In the genomic region with DNA sequence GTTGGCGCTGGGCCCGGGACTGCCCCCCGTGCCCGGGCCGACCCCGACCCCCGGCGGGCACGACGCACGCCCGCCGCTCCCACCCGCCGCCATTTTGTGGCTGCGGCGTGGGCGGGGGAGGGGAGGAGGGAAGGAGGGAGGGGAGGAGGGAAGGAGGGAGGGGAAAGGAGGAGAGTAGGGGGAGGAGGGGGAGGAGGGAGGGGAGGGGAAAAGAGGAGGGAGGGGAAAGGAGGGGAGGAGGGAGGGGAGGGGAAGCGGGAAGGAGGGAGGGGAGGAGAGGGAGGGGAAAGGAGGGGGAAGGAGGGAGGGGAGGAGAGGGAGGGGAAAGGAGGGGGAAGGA, we compare ENCODE assay signal across 8 cellular contexts. TPM values are rescaled to one million over a fixed set of nuclear protein-coding genes. Genes with fewer than 3 reads are reported as not detected.
DNase-seq lines count a peak whose midpoint lies in the region; ATAC-seq, FAIRE-seq and TF ChIP-seq lines count a peak whose summit lies in the region.

Gene BTBD2, minus strand, starts transcription at position 104 of the 340 bp plus-strand sequence. Its CDS starts 11 bp downstream, at position 93.

- peak within 1 kb of the TSS; percentile 76 for H3K4me3 Mint-ChIP-seq in activated naive CD8-positive, alpha-beta T cell treated with anti-CD3 and anti-CD28 coated beads for 36 hours

- H3K4me3 ChIP-seq in ACC112 (ENCODE audit: low read depth, low read length) (peak within 1 kb of the TSS; percentile 80), PC-9 (peak within 1 kb of the TSS; percentile 54), ovary (peak within 1 kb of the TSS; percentile 72)

- no peak within 1 kb of the TSS for H3K27ac ChIP-seq in ACC112 (ENCODE audit: low read depth, low read length)
- H3K27ac ChIP-seq in PC-9 = no peak within 1 kb of the TSS
- H3K27ac ChIP-seq in ovary = peak within 1 kb of the TSS; percentile 60 to 79

- FAIRE-seq in urothelium cell line (lab: Jason Lieb, UNC) = no peak

- H4K20me1 ChIP-seq in PC-9 (ENCODE audit: insufficient read depth) = no peaks in the 10 kb centered on the region

- TF ChIP-seq EP300 in ovary (IDR thresholded peaks at IDR 0.05) = no peak

- BruUV-seq in PC-9 (replicated peaks; lab: Mats Ljungman, UMichigan) = no TSS peak

- H3K36me3 ChIP-seq in ACC112 (ENCODE audit: insufficient read depth, low read length) (no peaks in the 10 kb centered on the region), PC-9 (ENCODE audit: low read depth) (no peaks in the 10 kb centered on the region), ovary (no peaks in the 10 kb centered on the region)

- no peak within 1 kb of the TSS for H2AFZ ChIP-seq in ACC112 (ENCODE audit: low read length, unreplicated experiment)
- H2AFZ ChIP-seq in PC-9 = no peak within 1 kb of the TSS

- no peaks in the 10 kb centered on the region for H3F3A ChIP-seq in PC-9 (ENCODE audit: insufficient read depth, low read depth)

- ATAC-seq in GM19324 (IDR thresholded peaks at IDR 0.05; ENCODE audit: low FRiP score, unreplicated experiment) = peak; percentile 42
- no peak for ATAC-seq in GM18517 (IDR thresholded peaks at IDR 0.05; ENCODE audit: unreplicated experiment)

- no peak for TF ChIP-seq CTCF in PC-9 (conservative IDR thresholded peaks at IDR 0.05)
- TF ChIP-seq CTCF in ovary (IDR thresholded peaks at IDR 0.05) = no peak

- H3K9me2 ChIP-seq in PC-9 (ENCODE audit: insufficient read depth) = no peaks in the 10 kb centered on the region

- H3K4me2 ChIP-seq in PC-9 = peak within 1 kb of the TSS; percentile 71

- H3K27ac Mint-ChIP-seq in activated naive CD8-positive, alpha-beta T cell treated with anti-CD3 and anti-CD28 coated beads for 36 hours = peak within 1 kb of the TSS; percentile 42

- H3K27me3 Mint-ChIP-seq in activated naive CD8-positive, alpha-beta T cell treated with anti-CD3 and anti-CD28 coated beads for 36 hours = no peaks in the 10 kb centered on the region

- peaks cover 3% of the 10 kb centered on the region for H3K4me1 ChIP-seq in ACC112 (ENCODE audit: control insufficient read depth, insufficient read depth, low read length, unreplicated experiment)
- no peaks in the 10 kb centered on the region; the same call in 1 of the 2 replicates for H3K4me1 ChIP-seq in PC-9 (replicated peaks; ENCODE audit: insufficient read depth)
- H3K4me1 ChIP-seq in ovary (ENCODE audit: insufficient read depth) = peaks cover 8% of the 10 kb centered on the region

- H3K9me3 Mint-ChIP-seq in activated naive CD8-positive, alpha-beta T cell treated with anti-CD3 and anti-CD28 coated beads for 36 hours = no peaks in the 10 kb centered on the region

- POLR2A ChIA-PET in PC-9 (lab: Charles Lee; ENCODE audit: unreplicated experiment) = no interaction called here

- H3K4me1 Mint-ChIP-seq in activated naive CD8-positive, alpha-beta T cell treated with anti-CD3 and anti-CD28 coated beads for 36 hours = peaks cover 7% of the 10 kb centered on the region

- H3K27me3 ChIP-seq in ACC112 (ENCODE audit: insufficient read depth, low read length) (no peaks in the 10 kb centered on the region), PC-9 (ENCODE audit: insufficient read depth, low read depth) (no peaks in the 10 kb centered on the region), ovary (no peaks in the 10 kb centered on the region)

- H3K9me3 ChIP-seq in PC-9 (ENCODE audit: insufficient read depth, low read depth) (no peaks in the 10 kb centered on the region), ovary (no peaks in the 10 kb centered on the region)

- CTCF ChIA-PET in PC-9 (lab: Charles Lee) = no interaction called here

- intact Hi-C loops in PC-9 (cut with micrococcal nuclease; ENCODE audit: unreplicated experiment) (loop anchor here (10.0 kb wide), 1 partner anchor 139 kb away; the partner anchor contains the start of gene AP3D1), head of caudate nucleus (cut with DNase I) (loop anchor here (5.0 to 10.0 kb wide), 2 partner anchors 47 to 61 kb away; no protein-coding TSS in a partner anchor), ovary (cut with DNase I) (loop anchor here in 3 of 4 donors (5.0 kb wide), 3 partner anchors 42 to 257 kb away; no protein-coding TSS in a partner anchor)

- DNase-seq in PC-9 = no peak
- peak; percentile 45 for DNase-seq in activated naive CD8-positive, alpha-beta T cell treated with anti-CD3 and anti-CD28 coated beads for 36 hours
- DNase-seq in head of caudate nucleus = peak in 38 of 42 donors; percentile 30 to 84 (median 67)
- peak; percentile 69 to 84 (median 74) for DNase-seq in ovary
- DNase-seq in urothelium cell line (ENCODE audit: low spot score) = peak; percentile 48

- TF ChIP-seq POLR2A in ovary (IDR thresholded peaks at IDR 0.05) = no peak

- peaks cover 30% of the 10 kb centered on the region for H3K79me2 ChIP-seq in ACC112 (ENCODE audit: control insufficient read depth, insufficient read depth, low read length, unreplicated experiment)
- H3K79me2 ChIP-seq in PC-9 (ENCODE audit: low read depth) = peaks cover 15% of the 10 kb centered on the region

- peaks cover 9% of the 10 kb centered on the region for H3K36me3 Mint-ChIP-seq in activated naive CD8-positive, alpha-beta T cell treated with anti-CD3 and anti-CD28 coated beads for 36 hours

- WGBS in ovary, 3 donors = 1% methylated on average over 19 of the region's 19 CpGs; no CpG with 5 or more reads in 2 of the 3 donors

RNA-seq across cellular contexts. Expression of gene BTBD2, which starts in this region (rescaled TPM):
- total RNA-seq in PC-9 (2021) = 79.2 and 81.0 TPM in 2 replicates
- 10 to 100 TPM; 22.1 to 26.2 TPM for total RNA-seq in activated naive CD8-positive, alpha-beta T cell treated with anti-CD3 and anti-CD28 coated beads for 36 hours
- 100 to 1,000 TPM in 1 of 7 donors, 10 to 100 TPM in 6; 47.8 to 131 (median 90.2) TPM for total RNA-seq in ovary
- 10 to 100 TPM; 14.4 to 65.7 TPM for polyA plus RNA-seq in ovary

Comparison
In these comparisons a context has a peak if more than half of its experiments do, and no peak if none do; other contexts are left out.
1. H3K27ac ChIP-seq: peak in ovary (2 of 2); none in ACC112 (single experiment) and PC-9 (single experiment).
2. DNase-seq: peak in activated naive CD8-positive, alpha-beta T cell treated with anti-CD3 and anti-CD28 coated beads for 36 hours (single experiment), head of caudate nucleus (38 of 42), ovary (5 of 5) and urothelium cell line (single experiment); none in PC-9 (0 of 2).
3. Peak in every context shown above with its lines, with median percentiles within 50 percentile points of each other: H3K4me3 ChIP-seq.